In genomic region chr1:50959913-50960844, GRCh38 we compare ENCODE assay signal across 1 cellular context.
TF ChIP-seq lines count a peak whose summit lies in the region.

FAF1 (minus strand) TSS chr1:50960267; CDS start chr1:50959811, 456 bp downstream.

TF ChIP-seq in HepG2, 621 proteins besides CTCF, POLR2A, EP300 and RAD21 (continued from another document and continues in another):
- TF ChIP-seq TERF1 (CRISPR knock-in tag; IDR thresholded peaks at IDR 0.05) (no peak), HIVEP1 (CRISPR knock-in tag; IDR thresholded peaks at IDR 0.05) (peak; percentile 61; the same call in 1 of the 2 replicates), ZNF160 (CRISPR knock-in tag; IDR thresholded peaks at IDR 0.05) (no peak; the same call in 1 of the 2 replicates), MIER2 (CRISPR knock-in tag; IDR thresholded peaks at IDR 0.05) (peak; percentile 48; the same call in 1 of the 2 replicates), NFE2L1 (CRISPR knock-in tag; IDR thresholded peaks at IDR 0.05; ENCODE audit: borderline replicate concordance) (peak; percentile 71; the same call in 1 of the 2 replicates), ZNF441 (CRISPR knock-in tag; IDR thresholded peaks at IDR 0.05; ENCODE audit: borderline replicate concordance) (no peak; the same call in 1 of the 2 replicates), ZNF367 (CRISPR knock-in tag; IDR thresholded peaks at IDR 0.05; ENCODE audit: borderline replicate concordance) (no peak), IRX3 (CRISPR knock-in tag; IDR thresholded peaks at IDR 0.05; ENCODE audit: borderline replicate concordance, low read depth) (peak; percentile 56; the same call in 1 of the 2 replicates), NFKB2 (CRISPR knock-in tag; IDR thresholded peaks at IDR 0.05; ENCODE audit: borderline replicate concordance) (peak; percentile 64; the same call in 1 of the 2 replicates), GTF2F1 (IDR thresholded peaks at IDR 0.05; ENCODE audit: low read length) (peak; percentile 27; the same call in 1 of the 2 replicates), MEF2D (CRISPR knock-in tag; IDR thresholded peaks at IDR 0.05) (no peak), SMAD9 (CRISPR knock-in tag; IDR thresholded peaks at IDR 0.05) (no peak), PRDM4 (CRISPR knock-in tag; IDR thresholded peaks at IDR 0.05; ENCODE audit: borderline replicate concordance) (no peak), ZNF510 (CRISPR knock-in tag; IDR thresholded peaks at IDR 0.05; ENCODE audit: low read depth) (no peak; the same call in 1 of the 2 replicates), NBN (conservative IDR thresholded peaks at IDR 0.05) (no peak), ZNF350 (CRISPR knock-in tag; IDR thresholded peaks at IDR 0.05; ENCODE audit: borderline replicate concordance, low read depth) (peak; percentile 74), RCOR2 (CRISPR knock-in tag; IDR thresholded peaks at IDR 0.05) (no peak), ZNF3 (CRISPR knock-in tag; IDR thresholded peaks at IDR 0.05) (no peak), ZNF564 (CRISPR knock-in tag; IDR thresholded peaks at IDR 0.05) (no peak), ZFYVE20 (CRISPR knock-in tag; IDR thresholded peaks at IDR 0.05; ENCODE audit: borderline replicate concordance, low read depth) (no peak), ZNF331 (CRISPR knock-in tag; IDR thresholded peaks at IDR 0.05) (peak; percentile 78; the same call in 1 of the 2 replicates), MBD4 (IDR thresholded peaks at IDR 0.05; ENCODE audit: borderline replicate concordance, low read length) (no peak), ZNF546 (CRISPR knock-in tag; conservative IDR thresholded peaks at IDR 0.05) (no peak), MAF1 (CRISPR knock-in tag; IDR thresholded peaks at IDR 0.05; ENCODE audit: borderline replicate concordance) (0 out of 2 replicates have a peak, but pooled peaks have one; percentile 45), ZNF883 (CRISPR knock-in tag; IDR thresholded peaks at IDR 0.05; ENCODE audit: not compliant biosample characterization) (peak; percentile 53), ADNP (CRISPR knock-in tag; IDR thresholded peaks at IDR 0.05) (no peak), ZNF7 (CRISPR knock-in tag; IDR thresholded peaks at IDR 0.05) (no peak), PHF8 (CRISPR knock-in tag; IDR thresholded peaks at IDR 0.05) (peak; percentile 78), GTF3A (CRISPR knock-in tag; conservative IDR thresholded peaks at IDR 0.05) (no peak), CREB3 (CRISPR knock-in tag; IDR thresholded peaks at IDR 0.05) (no peak), ZNF17 (CRISPR knock-in tag; IDR thresholded peaks at IDR 0.05) (no peak), ZNF512 (CRISPR knock-in tag; IDR thresholded peaks at IDR 0.05) (0 out of 2 replicates have a peak, but pooled peaks have one; percentile 68), TFE3 (CRISPR knock-in tag; IDR thresholded peaks at IDR 0.05) (peak; percentile 98), ZBTB3 (CRISPR knock-in tag; IDR thresholded peaks at IDR 0.05; ENCODE audit: borderline replicate concordance, low read depth) (no peak), DDIT3 (CRISPR knock-in tag; IDR thresholded peaks at IDR 0.05) (no peak), TRIM24 (CRISPR knock-in tag; IDR thresholded peaks at IDR 0.05) (no peak), SMARCE1 (IDR thresholded peaks at IDR 0.05; ENCODE audit: borderline replicate concordance) (no peak), RERE (CRISPR knock-in tag; IDR thresholded peaks at IDR 0.05; ENCODE audit: low read depth) (no peak), ZNF782 (CRISPR knock-in tag; IDR thresholded peaks at IDR 0.05; ENCODE audit: borderline replicate concordance) (peak; percentile 26; the same call in 1 of the 2 replicates), ZMAT5 (CRISPR knock-in tag; IDR thresholded peaks at IDR 0.05; ENCODE audit: borderline replicate concordance, low read depth) (no peak), MTF2 (CRISPR knock-in tag; IDR thresholded peaks at IDR 0.05; ENCODE audit: borderline replicate concordance) (no peak), ZSCAN5A (CRISPR knock-in tag; IDR thresholded peaks at IDR 0.05; ENCODE audit: borderline replicate concordance) (peak; percentile 65; the same call in 1 of the 2 replicates), ARHGAP35 (CRISPR knock-in tag; IDR thresholded peaks at IDR 0.05; ENCODE audit: borderline replicate concordance) (peak; percentile 87; the same call in 1 of the 2 replicates), TBL1XR1 (IDR thresholded peaks at IDR 0.05; ENCODE audit: borderline replicate concordance, low read length, partially characterized antibody) (peak; percentile 27), PAF1 (CRISPR knock-in tag; IDR thresholded peaks at IDR 0.05) (no peak), ZNF530 (CRISPR knock-in tag; IDR thresholded peaks at IDR 0.05; ENCODE audit: low read depth) (no peak), BRF2 (CRISPR knock-in tag; IDR thresholded peaks at IDR 0.05) (peak; percentile 66; the same call in 1 of the 2 replicates), ZNF260 (CRISPR knock-in tag; IDR thresholded peaks at IDR 0.05; ENCODE audit: borderline replicate concordance, low read depth) (no peak)
